Comparison of ENCODE assay signal across 17 cellular contexts in the genomic region with DNA sequence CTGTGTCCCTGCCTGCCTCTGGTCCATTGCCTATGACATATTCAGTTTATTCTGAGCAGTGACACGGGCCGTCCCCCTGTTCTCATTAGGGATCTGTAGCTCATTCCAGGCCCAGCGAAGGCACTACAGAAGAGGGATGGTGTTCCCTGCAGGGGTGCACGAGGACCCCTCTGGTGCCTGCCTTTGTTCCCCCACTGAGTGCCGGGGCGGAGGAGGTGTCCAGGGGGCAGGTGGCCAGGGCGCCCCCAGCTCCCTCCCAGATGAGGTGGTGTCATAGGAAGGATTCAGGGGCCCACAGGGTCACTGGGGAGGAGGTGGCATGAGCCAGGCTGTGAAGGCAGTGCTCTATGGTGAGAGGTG.
DNase-seq lines count a peak whose midpoint lies in the region; ATAC-seq and TF ChIP-seq lines count a peak whose summit lies in the region.
"Had no signal": no experiment of that assay in that cellular context is flagged by ENCODE, and none has a peak within 500 bp of the region (broad histone marks: within the 10 kb centered on the region; RNA-seq: fewer than 3 reads in every experiment).

No MANE protein-coding gene starts in this region.

- H3K27ac Mint-ChIP-seq in brain = peak overlapping the region in 3 of 5 experiments; percentile 26 to 50 (median 36)
- H3K27ac Mint-ChIP-seq in stimulated activated effector memory CD8-positive, alpha-beta T cell treated with anti-CD3 and anti-CD28 coated beads, Interleukin-12 subunit alpha, Interleukin-12 subunit beta, amount 100 ng/mL, for 72 hours = no peak overlapping the region
- H3K27ac Mint-ChIP-seq: CD14-positive monocyte; CD4-positive, alpha-beta memory T cell; GM23338; HFFc6 had no signal

- peak overlapping the region; percentile 64; the same call in 1 of the 2 replicates for H3K4me3 ChIP-seq in Karpas-422 (ENCODE audit: low read length)
- H3K4me3 ChIP-seq: GM23338 had no signal

- H3K9ac ChIP-seq in Karpas-422 (ENCODE audit: low read length) = peak overlapping the region; percentile 70

- 0 out of 2 replicates have a peak overlapping the region, but pooled peaks have one; percentile 14 for H2AFZ ChIP-seq in Karpas-422 (ENCODE audit: low read length)
- H2AFZ ChIP-seq: GM23338 had no signal

- peak; percentile 61 for DNase-seq in Karpas-422
- no peak for DNase-seq in stimulated activated effector memory CD8-positive, alpha-beta T cell treated with anti-CD3 and anti-CD28 coated beads, Interleukin-12 subunit alpha, Interleukin-12 subunit beta, amount 100 ng/mL, for 72 hours (ENCODE audit: low spot score in 2 of 2)
- no peak for DNase-seq in left ventricle myocardium superior
- DNase-seq in dedifferentiated amniotic fluid mesenchymal stem cell (ENCODE audit: extremely low spot score) = no peak
- DNase-seq: ACHN; BE2C; CD4-positive, alpha-beta memory T cell; DMS153; DMS79; GDM1; HCEC 1CT; HFFc6; IMR-90 had no signal

- no peaks in the 10 kb centered on the region for H3K79me2 ChIP-seq in Karpas-422 (ENCODE audit: low read length)

- TF ChIP-seq CTCF in brain (conservative IDR thresholded peaks at IDR 0.05) = no peak

- H3K36me3 Mint-ChIP-seq in brain = peaks cover 11% of the 10 kb centered on the region
- no peaks in the 10 kb centered on the region for H3K36me3 Mint-ChIP-seq in stimulated activated effector memory CD8-positive, alpha-beta T cell treated with anti-CD3 and anti-CD28 coated beads, Interleukin-12 subunit alpha, Interleukin-12 subunit beta, amount 100 ng/mL, for 72 hours
- H3K36me3 Mint-ChIP-seq: CD14-positive monocyte; CD4-positive, alpha-beta memory T cell had no signal

- H3K4me1 Mint-ChIP-seq in brain = peaks cover 79% of the 10 kb centered on the region
- H3K4me1 Mint-ChIP-seq in stimulated activated effector memory CD8-positive, alpha-beta T cell treated with anti-CD3 and anti-CD28 coated beads, Interleukin-12 subunit alpha, Interleukin-12 subunit beta, amount 100 ng/mL, for 72 hours = no peaks in the 10 kb centered on the region
- H3K4me1 Mint-ChIP-seq: CD14-positive monocyte; CD4-positive, alpha-beta memory T cell; GM23338 had no signal

- intact Hi-C loops in left ventricle myocardium superior (cut with micrococcal nuclease) = no loop called here

- peak; percentile 6 for ATAC-seq in stimulated activated effector memory CD8-positive, alpha-beta T cell treated with anti-CD3 and anti-CD28 coated beads, Interleukin-12 subunit alpha, Interleukin-12 subunit beta, amount 100 ng/mL, for 72 hours
- ATAC-seq in left ventricle myocardium superior = no peak
- ATAC-seq in GM21447 (IDR thresholded peaks at IDR 0.05; ENCODE audit: unreplicated experiment) = no peak
- ATAC-seq: GM23338 had no signal

- no peaks in the 10 kb centered on the region for H3K9me3 ChIP-seq in Karpas-422 (ENCODE audit: low read length)
- H3K9me3 ChIP-seq: BE2C had no signal

- no peak overlapping the region for H3K4me3 Mint-ChIP-seq in brain
- H3K4me3 Mint-ChIP-seq in stimulated activated effector memory CD8-positive, alpha-beta T cell treated with anti-CD3 and anti-CD28 coated beads, Interleukin-12 subunit alpha, Interleukin-12 subunit beta, amount 100 ng/mL, for 72 hours = no peak overlapping the region
- H3K4me3 Mint-ChIP-seq: CD14-positive monocyte; CD4-positive, alpha-beta memory T cell; GM23338; HFFc6 had no signal

- no peaks in the 10 kb centered on the region for H4K20me1 ChIP-seq in Karpas-422 (ENCODE audit: insufficient read depth, low read depth, low read length)

- no peaks in the 10 kb centered on the region; the same call in 1 of the 2 replicates for H3K36me3 ChIP-seq in Karpas-422 (ENCODE audit: insufficient read depth, low read length)
- H3K36me3 ChIP-seq: BE2C had no signal

- no peaks in the 10 kb centered on the region for H3K27me3 Mint-ChIP-seq in brain

- H3K27me3 ChIP-seq in Karpas-422 (ENCODE audit: low read length) = no peaks in the 10 kb centered on the region
- H3K27me3 ChIP-seq: BE2C had no signal

- peak overlapping the region; percentile 67 for H3K4me2 ChIP-seq in Karpas-422 (ENCODE audit: low read depth, low read length, poor library complexity, severe bottlenecking)
- H3K4me2 ChIP-seq: GM23338 had no signal

- peaks cover 60% of the 10 kb centered on the region for H3K4me1 ChIP-seq in Karpas-422 (ENCODE audit: low read length)

- H3K27ac ChIP-seq in Karpas-422 (ENCODE audit: low read length) = peak overlapping the region; percentile 90

- no peaks in the 10 kb centered on the region for H3K9me2 ChIP-seq in Karpas-422 (replicated peaks; ENCODE audit: insufficient read depth, low read length)

- peaks cover 0 to 12% (median 10%) of the 10 kb centered on the region in 5 experiments for H3K9me3 Mint-ChIP-seq in brain
- H3K9me3 Mint-ChIP-seq in stimulated activated effector memory CD8-positive, alpha-beta T cell treated with anti-CD3 and anti-CD28 coated beads, Interleukin-12 subunit alpha, Interleukin-12 subunit beta, amount 100 ng/mL, for 72 hours = peaks cover 3% of the 10 kb centered on the region
